ENCODE assay signal across 1 cellular context in genomic region chr2:217951521-217952247, GRCh38.
TF ChIP-seq lines count a peak whose summit lies in the region.

No MANE protein-coding gene starts in this region.

TF ChIP-seq in GM23338, 12 proteins besides CTCF, POLR2A, EP300 and RAD21:
- TF ChIP-seq, protein P1, sequence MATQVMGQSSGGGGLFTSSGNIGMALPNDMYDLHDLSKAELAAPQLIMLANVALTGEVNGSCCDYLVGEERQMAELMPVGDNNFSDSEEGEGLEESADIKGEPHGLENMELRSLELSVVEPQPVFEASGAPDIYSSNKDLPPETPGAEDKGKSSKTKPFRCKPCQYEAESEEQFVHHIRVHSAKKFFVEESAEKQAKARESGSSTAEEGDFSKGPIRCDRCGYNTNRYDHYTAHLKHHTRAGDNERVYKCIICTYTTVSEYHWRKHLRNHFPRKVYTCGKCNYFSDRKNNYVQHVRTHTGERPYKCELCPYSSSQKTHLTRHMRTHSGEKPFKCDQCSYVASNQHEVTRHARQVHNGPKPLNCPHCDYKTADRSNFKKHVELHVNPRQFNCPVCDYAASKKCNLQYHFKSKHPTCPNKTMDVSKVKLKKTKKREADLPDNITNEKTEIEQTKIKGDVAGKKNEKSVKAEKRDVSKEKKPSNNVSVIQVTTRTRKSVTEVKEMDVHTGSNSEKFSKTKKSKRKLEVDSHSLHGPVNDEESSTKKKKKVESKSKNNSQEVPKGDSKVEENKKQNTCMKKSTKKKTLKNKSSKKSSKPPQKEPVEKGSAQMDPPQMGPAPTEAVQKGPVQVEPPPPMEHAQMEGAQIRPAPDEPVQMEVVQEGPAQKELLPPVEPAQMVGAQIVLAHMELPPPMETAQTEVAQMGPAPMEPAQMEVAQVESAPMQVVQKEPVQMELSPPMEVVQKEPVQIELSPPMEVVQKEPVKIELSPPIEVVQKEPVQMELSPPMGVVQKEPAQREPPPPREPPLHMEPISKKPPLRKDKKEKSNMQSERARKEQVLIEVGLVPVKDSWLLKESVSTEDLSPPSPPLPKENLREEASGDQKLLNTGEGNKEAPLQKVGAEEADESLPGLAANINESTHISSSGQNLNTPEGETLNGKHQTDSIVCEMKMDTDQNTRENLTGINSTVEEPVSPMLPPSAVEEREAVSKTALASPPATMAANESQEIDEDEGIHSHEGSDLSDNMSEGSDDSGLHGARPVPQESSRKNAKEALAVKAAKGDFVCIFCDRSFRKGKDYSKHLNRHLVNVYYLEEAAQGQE (IDR thresholded peaks at IDR 0.05; ENCODE audit: unreplicated experiment), result no peak
- TF ChIP-seq ZNF331 (CRISPR knock-in tag; IDR thresholded peaks at IDR 0.05; ENCODE audit: low read depth) (no peak), ZNF462 (CRISPR knock-in tag; IDR thresholded peaks at IDR 0.05) (no peak), ZNF114 (CRISPR knock-in tag; IDR thresholded peaks at IDR 0.05) (no peak), JUNB (IDR thresholded peaks at IDR 0.05; ENCODE audit: unreplicated experiment) (no peak), POLR2AphosphoS5 (IDR thresholded peaks at IDR 0.05; ENCODE audit: low read depth) (no peak), EZH2 (IDR thresholded peaks at IDR 0.05; ENCODE audit: low read depth, unreplicated experiment) (no peak), CREB1 (CRISPR knock-in tag; IDR thresholded peaks at IDR 0.05; ENCODE audit: low read depth) (no peak)
